In genomic region chr10:132198381-132199181, GRCh38 we compare ENCODE assay signal across 21 cellular contexts. TPM values are rescaled to one million over a fixed set of nuclear protein-coding genes. Genes with fewer than 3 reads are reported as not detected.
DNase-seq lines count a peak whose midpoint lies in the region; ATAC-seq, FAIRE-seq and TF ChIP-seq lines count a peak whose summit lies in the region.
"Had no signal": no experiment of that assay in that cellular context is flagged by ENCODE, and none has a peak within 500 bp of the region (broad histone marks: within the 10 kb centered on the region; RNA-seq: fewer than 3 reads in every experiment).

No MANE protein-coding gene starts in this region.

- peaks cover 91% of the 10 kb centered on the region for H3K36me3 ChIP-seq in WERI-Rb-1
- H3K36me3 ChIP-seq in HepG2 (replicated peaks in 1 of 2; ENCODE audit: control insufficient read depth in 1 of 2, insufficient read depth in 2 of 2, low read length in 2 of 2), result no peaks in the 10 kb centered on the region
- H3K36me3 ChIP-seq in aorta (ENCODE audit: control insufficient read depth in 1 of 2, insufficient read depth in 2 of 2, low read length in 1 of 2), result no peaks in the 10 kb centered on the region
- H3K36me3 ChIP-seq in GM23248 (ENCODE audit: low read depth), result no peaks in the 10 kb centered on the region
- H3K36me3 ChIP-seq: MG63 had no signal

- H3K9ac ChIP-seq in HepG2 (ENCODE audit: insufficient read depth, low read depth, low read length) (no peak overlapping the region), GM23248 (no peak overlapping the region)

- no peak overlapping the region for H3K4me3 Mint-ChIP-seq in activated CD8-positive, alpha-beta memory T cell treated with anti-CD3 and anti-CD28 coated beads, Interleukin-2, amount 10 ng/mL, durations not matched to agents 7 days and 5 days
- H3K4me3 Mint-ChIP-seq: H9, HFFc6 had no signal

- peaks cover 2% of the 10 kb centered on the region for H3K4me1 Mint-ChIP-seq in activated CD8-positive, alpha-beta memory T cell treated with anti-CD3 and anti-CD28 coated beads, Interleukin-2, amount 10 ng/mL, durations not matched to agents 7 days and 5 days
- H3K4me1 Mint-ChIP-seq: H9 had no signal

- ATAC-seq in Right ventricle myocardium inferior (no peak), HepG2 (no peak), aorta (ENCODE audit: low FRiP score) (no peak)
- ATAC-seq in activated CD8-positive, alpha-beta memory T cell treated with anti-CD3 and anti-CD28 coated beads, Interleukin-2, amount 10 ng/mL, durations not matched to agents 7 days and 5 days, result no peak
- ATAC-seq: K562 had no signal

- TF ChIP-seq EP300 in HepG2 (IDR thresholded peaks at IDR 0.05; ENCODE audit: low read depth in 2 of 2, low read length in 2 of 2) (no peak), HepG2 (CRISPR knock-in tag; IDR thresholded peaks at IDR 0.05; ENCODE audit: borderline replicate concordance) (no peak)

- no peaks in the 10 kb centered on the region for H3K27me3 Mint-ChIP-seq in activated CD8-positive, alpha-beta memory T cell treated with anti-CD3 and anti-CD28 coated beads, Interleukin-2, amount 10 ng/mL, durations not matched to agents 7 days and 5 days

- FAIRE-seq in HepG2 (lab: Jason Lieb, UNC), result no peak
- FAIRE-seq: GM19239, K562 had no signal

- H3K27me3 ChIP-seq in WERI-Rb-1 (ENCODE audit: insufficient read depth, low read depth, severe bottlenecking), result no peaks in the 10 kb centered on the region
- peaks cover 4 to 11% of the 10 kb centered on the region in 2 experiments; a peak in 4 of 5 replicates for H3K27me3 ChIP-seq in HepG2 (ENCODE audit: control insufficient read depth in 1 of 2, insufficient read depth in 2 of 2, low read length in 2 of 2)
- no peaks in the 10 kb centered on the region for H3K27me3 ChIP-seq in aorta (ENCODE audit: control insufficient read depth in 1 of 2, insufficient read depth in 2 of 2, low read length in 1 of 2)
- no peaks in the 10 kb centered on the region for H3K27me3 ChIP-seq in GM23248 (replicated peaks; ENCODE audit: insufficient read depth)
- H3K27me3 ChIP-seq: MG63 had no signal

- H3K9me3 Mint-ChIP-seq in activated CD8-positive, alpha-beta memory T cell treated with anti-CD3 and anti-CD28 coated beads, Interleukin-2, amount 10 ng/mL, durations not matched to agents 7 days and 5 days (ENCODE audit: low read depth), result no peaks in the 10 kb centered on the region
- H3K9me3 Mint-ChIP-seq: H9, HFFc6 had no signal

- H3K79me2 ChIP-seq in HepG2 (ENCODE audit: insufficient read depth, low read length) (no peaks in the 10 kb centered on the region), GM23248 (ENCODE audit: insufficient read depth) (no peaks in the 10 kb centered on the region)

- POLR2A ChIA-PET in HepG2 (lab: Yijun Ruan, JAX), result no interaction called here

- H3F3A ChIP-seq in GM23248 (ENCODE audit: insufficient read depth), result no peaks in the 10 kb centered on the region

- H3K4me2 ChIP-seq in HepG2 (ENCODE audit: low read depth, low read length), result no peak overlapping the region
- no peak overlapping the region for H3K4me2 ChIP-seq in GM23248 (ENCODE audit: unreplicated experiment)

- no peaks in the 10 kb centered on the region for H3K9me3 ChIP-seq in WERI-Rb-1 (ENCODE audit: severe bottlenecking)
- H3K9me3 ChIP-seq in HepG2 (ENCODE audit: low read length), result no peaks in the 10 kb centered on the region
- H3K9me3 ChIP-seq in aorta (ENCODE audit: control insufficient read depth, low read length), result no peaks in the 10 kb centered on the region
- H3K9me3 ChIP-seq in GM23248 (ENCODE audit: low read depth), result no peaks in the 10 kb centered on the region
- H3K9me3 ChIP-seq: MG63 had no signal

- CTCF ChIA-PET in HepG2 (lab: Yijun Ruan, JAX; ENCODE audit: low intra/inter-chr PET ratio, low total read pairs), result no interaction called here
- CTCF ChIA-PET in activated CD8-positive, alpha-beta memory T cell treated with anti-CD3 and anti-CD28 coated beads, Interleukin-2, amount 10 ng/mL, durations not matched to agents 7 days and 5 days (lab: Charles Lee), result no interaction called here

- H4K20me1 ChIP-seq in HepG2 (ENCODE audit: insufficient read depth, low read length) (no peaks in the 10 kb centered on the region; the same call in 1 of the 2 replicates), GM23248 (ENCODE audit: insufficient read depth) (no peaks in the 10 kb centered on the region)

- intact Hi-C loops in Right ventricle myocardium inferior (cut with DNase I), result no loop called here
- intact Hi-C loops in cardiac septum (cut with DNase I), result no loop called here
- intact Hi-C loops in HepG2 (cut with micrococcal nuclease; ENCODE audit: unreplicated experiment), result no loop called here
- intact Hi-C loops in aorta (cut with DNase I), result no loop called here

- peaks cover 12% of the 10 kb centered on the region for H3K4me1 ChIP-seq in HepG2 (ENCODE audit: insufficient read depth, low read length)
- H3K4me1 ChIP-seq in aorta (ENCODE audit: control insufficient read depth in 1 of 2, insufficient read depth in 2 of 2, low read length in 2 of 2), result no peaks in the 10 kb centered on the region
- H3K4me1 ChIP-seq in GM23248 (ENCODE audit: insufficient read depth), result no peaks in the 10 kb centered on the region

- H3K27ac ChIP-seq in WERI-Rb-1 (no peak overlapping the region), HepG2 (ENCODE audit: extremely low read length, insufficient read depth, low read length) (no peak overlapping the region), aorta (ENCODE audit: low read depth in 1 of 2, low read length in 2 of 2) (no peak overlapping the region), GM23248 (no peak overlapping the region)

- in situ Hi-C loops in HepG2 (cut with HindIII; ENCODE audit: extremely low pct_ligation_motif_present, low pct_unique_long_range_greater_than_20kb) (no loop called here), GM23248 (cut with MboI) (no loop called here)

- DNase-seq in Right ventricle myocardium inferior (ENCODE audit: missing footprints) (peak; percentile 67), cardiac septum (ENCODE audit: low spot score) (no peak), WERI-Rb-1 (peak; percentile 6), HepG2 (ENCODE audit: low spot score) (no peak), aorta (peak; percentile 38 to 74), GM23248 (no peak)
- no peak for DNase-seq in activated CD8-positive, alpha-beta memory T cell treated with anti-CD3 and anti-CD28 coated beads, Interleukin-2, amount 10 ng/mL, durations not matched to agents 7 days and 5 days
- DNase-seq: AML-193, EL, H9, HFFc6, MG63, NCI-H1417, NCI-H1694 treated with DMSO at 0.1 percent for 48 hours, NCI-H2081 treated with DMSO at 0.1 percent for 48 hours, NCI-H446, NCI-H526, OCI-M1, SHP77 had no signal

- no peak for TF ChIP-seq RAD21 in HepG2 (CRISPR knock-in tag; IDR thresholded peaks at IDR 0.05)

- H2AFZ ChIP-seq in HepG2 (ENCODE audit: low read length), result no peak overlapping the region
- H2AFZ ChIP-seq in GM23248, result no peak overlapping the region

- no TSS peak for BruUV-seq in HepG2 (replicated peaks; lab: Mats Ljungman, UMichigan)

- H3K4me3 ChIP-seq in WERI-Rb-1 (ENCODE audit: low read depth, low read length), result no peak overlapping the region
- no peak overlapping the region for H3K4me3 ChIP-seq in HepG2 (replicated peaks in 1 of 3; ENCODE audit: insufficient read depth in 1 of 3, low read depth in 2 of 3, low read length in 3 of 3)
- H3K4me3 ChIP-seq in aorta (ENCODE audit: low read length in 2 of 2), result no peak overlapping the region
- H3K4me3 ChIP-seq in GM23248, result no peak overlapping the region
- H3K4me3 ChIP-seq: K562, MG63 had no signal

- H3K36me3 Mint-ChIP-seq in activated CD8-positive, alpha-beta memory T cell treated with anti-CD3 and anti-CD28 coated beads, Interleukin-2, amount 10 ng/mL, durations not matched to agents 7 days and 5 days, result no peaks in the 10 kb centered on the region

- TF ChIP-seq CTCF in WERI-Rb-1 (IDR thresholded peaks at IDR 0.05; ENCODE audit: low read depth, low read length), result no peak
- no peak for TF ChIP-seq CTCF in HepG2 (CRISPR knock-in tag; IDR thresholded peaks at IDR 0.05)

- H3K9me2 ChIP-seq in GM23248 (ENCODE audit: insufficient read depth), result no peaks in the 10 kb centered on the region

- no peak for TF ChIP-seq POLR2A in HepG2 (IDR thresholded peaks at IDR 0.05; ENCODE audit: insufficient read depth in 1 of 2, low read depth in 2 of 2, low read length in 2 of 2)

- no peak overlapping the region for H3K27ac Mint-ChIP-seq in activated CD8-positive, alpha-beta memory T cell treated with anti-CD3 and anti-CD28 coated beads, Interleukin-2, amount 10 ng/mL, durations not matched to agents 7 days and 5 days
- H3K27ac Mint-ChIP-seq: H9, HFFc6 had no signal

- no CpG with 5 or more reads among the region's 35 CpGs for WGBS in HepG2 (ENCODE audit: low lambda C conversion rate)
- WGBS in aorta, 2 donors, result 92% methylated on average over 35 of the region's 35 CpGs
- 73 to 74% methylated on average over 33 of the region's 35 CpGs for WGBS in GM23248 (ENCODE audit: low coverage in 1 of 2, low lambda C conversion rate in 2 of 2, missing lambda C conversion rate in 2 of 2), 2 experiments

RNA-seq across cellular contexts. Expression of gene DPYSL4, which starts 11.8 kb away (rescaled TPM):
- total RNA-seq in Right ventricle myocardium inferior (24.9 TPM), cardiac septum (55.4 TPM), HepG2 (2016; rRNA removed; fragmentation: Illumina TruSeq; extraction: Trizol) (0.38 and 0.84 TPM in 2 replicates), aorta (1 to 10 TPM in 1 of 2 donors, under 1 TPM in 1; 0.84 to 1.4 TPM)
- 0.30 and 0.53 TPM in 2 replicates for total RNA-seq in HepG2 (2016; cell fraction: cytosol; rRNA removed; fragmentation: Illumina TruSeq; extraction: Trizol; ENCODE audit: low read depth)
- 0.28 and 0.67 TPM in 2 replicates for total RNA-seq in HepG2 (2016; cell fraction: insoluble cytoplasmic fraction; rRNA removed; fragmentation: Illumina TruSeq; extraction: Trizol)
- total RNA-seq in HepG2 (2016; cell fraction: membrane; rRNA removed; fragmentation: Illumina TruSeq; extraction: Trizol), result 0.65 and 0.72 TPM in 2 replicates
- total RNA-seq in HepG2 (2016; cell fraction: nucleus; rRNA removed; fragmentation: Illumina TruSeq; extraction: Trizol), result 0.25 and 0.85 TPM in 2 replicates
- polyA plus RNA-seq in HepG2 (2011; rRNA removed) (1.2 and 2.1 TPM in 2 replicates), aorta (under 1 TPM in 1 of 2 donors, not detected in 1; 0.95 TPM), GM23248 (2016; fragmentation: Nextera tagmentation; extraction: Ambion mirVana) (2.1 and 2.5 TPM in 2 replicates)
- polyA plus RNA-seq in HepG2 (2011; cell fraction: cytosol; rRNA removed), result 0.87 and 0.98 TPM in 2 replicates
- 6.5 and 9.7 TPM in 2 replicates for polyA plus RNA-seq in HepG2 (2011; cell fraction: nucleus; rRNA removed)
- polyA plus RNA-seq in HepG2 (2012), result 0.76 and 1.7 TPM in 2 replicates
- polyA plus RNA-seq in HepG2 (2016; cell fraction: cytosol; fragmentation: Illumina TruSeq; extraction: Trizol; ENCODE audit: low read depth), result 0.43 and 0.57 TPM in 2 replicates
- 0.42 and 0.70 TPM in 2 replicates for polyA plus RNA-seq in HepG2 (2016; cell fraction: insoluble cytoplasmic fraction; fragmentation: Illumina TruSeq; extraction: Trizol; ENCODE audit: low read depth)
- 0.53 and 0.62 TPM in 2 replicates for polyA plus RNA-seq in HepG2 (2016; cell fraction: membrane; fragmentation: Illumina TruSeq; extraction: Trizol; ENCODE audit: low read depth)
- 1.1 and 1.7 TPM in 2 replicates for polyA plus RNA-seq in HepG2 (2016; cell fraction: nucleus; fragmentation: Illumina TruSeq; extraction: Trizol; ENCODE audit: insufficient read depth, low read depth)
- 0.07 and 2.3 TPM in 2 replicates for polyA minus RNA-seq in HepG2 (2011; rRNA and poly(A)+ RNA removed; ENCODE audit: low replicate concordance)
- polyA minus RNA-seq in HepG2 (2011; cell fraction: cytosol; rRNA and poly(A)+ RNA removed), result 1.1 and 1.6 TPM in 2 replicates
- 1.2 TPM in 2 replicates for polyA minus RNA-seq in HepG2 (2011; cell fraction: nucleus; rRNA and poly(A)+ RNA removed)
- 1.8 and 2.1 TPM in 2 replicates for total RNA-seq in GM23248 (2014; rRNA removed; shearing (Covaris generic))
- total RNA-seq in activated CD8-positive, alpha-beta memory T cell treated with anti-CD3 and anti-CD28 coated beads, Interleukin-2, amount 10 ng/mL, durations not matched to agents 7 days and 5 days, result 1 to 10 TPM; 1.5 to 2.6 TPM
- total RNA-seq: K562 had no signal

Comparison
In these comparisons a context has a peak if more than half of its experiments do, and no peak if none do; other contexts are left out.
1. DNase-seq: peak in Right ventricle myocardium inferior (single experiment), WERI-Rb-1 (single experiment) and aorta (2 of 2); none in cardiac septum (single experiment), HepG2 (single experiment), GM23248 (single experiment) and activated CD8-positive, alpha-beta memory T cell treated with anti-CD3 and anti-CD28 coated beads, Interleukin-2, amount 10 ng/mL, durations not matched to agents 7 days and 5 days (single experiment).